In the genomic region with DNA sequence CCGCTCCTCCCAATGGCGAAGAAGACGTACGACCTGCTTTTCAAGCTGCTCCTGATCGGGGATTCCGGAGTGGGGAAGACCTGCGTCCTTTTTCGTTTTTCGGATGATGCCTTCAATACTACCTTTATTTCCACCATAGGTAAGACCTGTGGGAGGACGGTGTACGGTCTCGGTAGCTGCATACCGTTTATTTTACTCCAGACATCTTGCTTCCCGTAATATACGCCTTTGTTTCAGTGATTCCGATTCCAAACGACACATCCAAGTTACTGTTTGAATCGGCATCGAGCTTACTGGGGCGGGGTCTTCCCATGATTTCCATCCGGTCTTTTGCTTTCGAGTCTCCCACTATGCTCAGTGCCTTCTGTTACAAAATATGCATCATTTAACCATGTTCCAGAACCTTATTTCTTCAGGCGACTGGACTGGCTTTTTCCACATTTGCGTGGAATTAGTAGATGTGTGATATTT, we compare ENCODE assay signal across 8 cellular contexts. TPM values are rescaled to one million over a fixed set of nuclear protein-coding genes. Genes with fewer than 3 reads are reported as not detected.
DNase-seq lines count a peak whose midpoint lies in the region; ATAC-seq, FAIRE-seq and TF ChIP-seq lines count a peak whose summit lies in the region.

No MANE protein-coding gene starts in this region.

- peak; percentile 65 for FAIRE-seq in K562 (lab: Jason Lieb, UNC)

- peak overlapping the region; percentile 92 for H2AFZ ChIP-seq in DND-41 (ENCODE audit: low read depth, low read length)
- peak overlapping the region; percentile 95 for H2AFZ ChIP-seq in K562 (ENCODE audit: low read depth, low read length)

- intact Hi-C loops in K562 (cut with micrococcal nuclease) (loop anchor here (2.0 to 5.0 kb wide), 2 partner anchors 34 to 42 kb away; no protein-coding TSS in a partner anchor), lower leg skin (cut with DNase I; ENCODE audit: low total_unique reads) (no loop called here), tibial artery (cut with DNase I; ENCODE audit: low total_unique reads) (loop anchor here (5.0 kb wide), 2 partner anchors 42 to 157 kb away; a partner anchor contains a TSS)

- H3K9me3 ChIP-seq in DND-41 (ENCODE audit: insufficient read depth, low read length, severe bottlenecking) (no peaks in the 10 kb centered on the region), K562 (replicated peaks; ENCODE audit: control insufficient read depth, insufficient read depth, low read depth, low read length) (no peaks in the 10 kb centered on the region), tibial artery (no peaks in the 10 kb centered on the region)

- H3K36me3 ChIP-seq in DND-41 (ENCODE audit: insufficient read depth, low read length) (peaks cover 19% of the 10 kb centered on the region), K562 (ENCODE audit: control insufficient read depth, insufficient read depth, low read length) (peaks cover 28% of the 10 kb centered on the region), tibial artery (peaks cover 0 to 17% (median 0%) of the 10 kb centered on the region in 3 donors)

- WGBS in K562 (ENCODE audit: insufficient coverage, low coverage, missing lambda C conversion rate), result 1% methylated on average over 24 of the region's 24 CpGs
- 0% methylated on average over 21 to 24 of the region's 24 CpGs for WGBS in lower leg skin, 2 donors

- TF ChIP-seq POLR2A in K562 (conservative IDR thresholded peaks at IDR 0.05) (no peak), lower leg skin (IDR thresholded peaks at IDR 0.05) (no peak)

- TF ChIP-seq CTCF in DND-41 (IDR thresholded peaks at IDR 0.05; ENCODE audit: borderline replicate concordance, extremely low read depth, low read length, poor library complexity, severe bottlenecking), result no peak
- no peak for TF ChIP-seq CTCF in K562 (IDR thresholded peaks at IDR 0.05 in 2 of 3, conservative IDR thresholded peaks at IDR 0.05 in 1 of 3; ENCODE audit: insufficient read depth in 2 of 3, low read depth in 1 of 3, low read length in 3 of 3)
- TF ChIP-seq CTCF in lower leg skin (IDR thresholded peaks at IDR 0.05), result no peak
- TF ChIP-seq CTCF in tibial artery (IDR thresholded peaks at IDR 0.05), result no peak

- peaks cover 35% of the 10 kb centered on the region for H3K4me1 ChIP-seq in DND-41 (ENCODE audit: insufficient read depth, low read length)
- peaks cover 8 to 25% of the 10 kb centered on the region in 2 experiments; a peak in 4 of 5 replicates for H3K4me1 ChIP-seq in K562 (replicated peaks in 1 of 2; ENCODE audit: control insufficient read depth in 2 of 2, insufficient read depth in 2 of 2, low read length in 2 of 2)
- peaks cover 0 to 47% (median 29%) of the 10 kb centered on the region in 4 donors for H3K4me1 ChIP-seq in tibial artery

- peak overlapping the region; percentile 76 for H3K9ac ChIP-seq in DND-41 (ENCODE audit: low read depth, low read length)
- peak overlapping the region; percentile 92 to 98 for H3K9ac ChIP-seq in K562 (ENCODE audit: insufficient read depth in 1 of 2, low read depth in 2 of 2, low read length in 2 of 2)

- H3K79me2 ChIP-seq in DND-41 (ENCODE audit: insufficient read depth, low read length) (peaks cover 60% of the 10 kb centered on the region), K562 (ENCODE audit: control insufficient read depth, insufficient read depth, low read length) (peaks cover 69% of the 10 kb centered on the region)

- H3K27ac ChIP-seq in DND-41 (ENCODE audit: low read length), result peak overlapping the region; percentile 80
- peak overlapping the region; percentile 97 for H3K27ac ChIP-seq in K562 (ENCODE audit: extremely low read depth, low read depth, low read length)
- H3K27ac ChIP-seq in tibial artery, result peak overlapping the region; percentile 93 to 97

- BruUV-seq in K562 (replicated peaks; lab: Mats Ljungman, UMichigan), result no TSS peak

- in situ Hi-C loops in K562 (cut with MboI), result no loop called here

- H4K20me1 ChIP-seq in DND-41 (ENCODE audit: insufficient read depth, low read length) (peaks cover 37% of the 10 kb centered on the region), K562 (replicated peaks; ENCODE audit: control insufficient read depth, insufficient read depth, low read length) (peaks cover 28% of the 10 kb centered on the region)

- POLR2A ChIA-PET in K562 (lab: Yijun Ruan, JAX), result interaction anchor here (0.7 to 4.0 kb wide), 17 partner anchors 10 to 469 kb away, joined by 3 to 40 read pairs (median 4); a partner anchor contains a TSS

- DNase-seq in DND-41 (peak; percentile 43), M059J (ENCODE audit: low read depth) (peak; percentile 32), K562 (ENCODE audit: extremely low read depth in 1 of 4, low spot score in 3 of 4) (peak in 1 of 4 experiments; percentile 38), lower leg skin (ENCODE audit: low spot score in 2 of 2) (no peak), tibial artery (no peak)

- peak overlapping the region; percentile 91 for H3K4me2 ChIP-seq in DND-41 (ENCODE audit: insufficient read depth, low read length)
- peak overlapping the region; percentile 98 for H3K4me2 ChIP-seq in K562 (ENCODE audit: insufficient read depth, low read length)

- H3K9me1 ChIP-seq in K562 (ENCODE audit: control insufficient read depth, insufficient read depth, low read length), result no peaks in the 10 kb centered on the region

- ATAC-seq in DND-41 (ENCODE audit: insufficient read depth, low read depth), result no peak
- peak; percentile 0; the same call in 1 of the 3 replicates for ATAC-seq in K562
- ATAC-seq in GM21825 (IDR thresholded peaks at IDR 0.05; ENCODE audit: unreplicated experiment), result no peak
- no peak for ATAC-seq in GM21619 (IDR thresholded peaks at IDR 0.05; ENCODE audit: unreplicated experiment)
- ATAC-seq in GM18502 (IDR thresholded peaks at IDR 0.05; ENCODE audit: poor library complexity, unreplicated experiment), result no peak

- TF ChIP-seq RAD21 in K562 (CRISPR knock-in tag; conservative IDR thresholded peaks at IDR 0.05 in 1 of 2, IDR thresholded peaks at IDR 0.05 in 1 of 2), result no peak

- CTCF ChIA-PET in K562 (lab: Yijun Ruan, JAX; ENCODE audit: low intra/inter-chr PET ratio), result no interaction called here

- H3K27me3 ChIP-seq in DND-41 (ENCODE audit: insufficient read depth, low read length, poor library complexity), result no peaks in the 10 kb centered on the region
- no peaks in the 10 kb centered on the region; a peak in 1 of 5 replicates for H3K27me3 ChIP-seq in K562 (ENCODE audit: control insufficient read depth in 2 of 2, insufficient read depth in 2 of 2, low read length in 2 of 2)
- H3K27me3 ChIP-seq in tibial artery, result no peaks in the 10 kb centered on the region

- H3K4me3 ChIP-seq in DND-41 (ENCODE audit: low read depth in 1 of 2, low read length in 2 of 2) (peak overlapping the region; percentile 81 to 91), K562 (peak overlapping the region; percentile 85), lower leg skin (ENCODE audit: low read depth, poor library complexity, severe bottlenecking) (peak overlapping the region; percentile 65), tibial artery (peak overlapping the region; percentile 93 to 94)

- TF ChIP-seq EP300 in K562 (IDR thresholded peaks at IDR 0.05; ENCODE audit: low read length), result no peak

TF ChIP-seq in K562, 482 proteins besides CTCF, POLR2A, EP300 and RAD21 (continues in another document):
- TF ChIP-seq ADNP (tag; IDR thresholded peaks at IDR 0.05), result no peak

RNA-seq across cellular contexts. Expression of a gene that starts 0.7 kb away (rescaled TPM):
- total RNA-seq in M059J (2014; rRNA removed; shearing (Covaris generic)), result 71.0 and 115 TPM in 2 replicates
- total RNA-seq in K562 (2011; cell fraction: chromatin; rRNA removed; ENCODE audit: low replicate concordance), result 50.3 and 59.4 TPM in 2 replicates
- total RNA-seq in K562 (2011; cell fraction: nucleolus; rRNA removed), result 56.7 and 62.9 TPM in 2 replicates
- total RNA-seq in K562 (2011; cell fraction: nucleoplasm; rRNA removed), result 57.3 and 84.3 TPM in 2 replicates
- total RNA-seq in K562 (2014; rRNA removed) (116 and 159 TPM in 2 replicates), K562 (2014; rRNA removed; fragmentation: Illumina TruSeq; extraction: Trizol) (149 and 158 TPM in 2 replicates), K562 (2015; rRNA removed; fragmentation: Illumina TruSeq; extraction: Trizol) (145 and 157 TPM in 2 replicates), K562 (2021) (166 and 176 TPM in 2 replicates), lower leg skin (100 to 1,000 TPM; 125 to 228 (median 184) TPM)
- polyA plus RNA-seq in K562 (2011; rRNA removed) (96.0 and 147 TPM in 2 replicates), K562 (2014; fragmentation: Illumina TruSeq; extraction: Trizol) (134 and 214 TPM in 2 replicates), K562 (2014; fragmentation: Nextera tagmentation; extraction: Ambion mirVana) (10 to 100 TPM; 25.1 to 35.7 TPM), K562 (2014; rRNA removed) (148 and 197 TPM in 2 replicates)
- 49.4 and 88.1 TPM in 2 replicates for polyA plus RNA-seq in K562 (2011; cell fraction: cytosol; rRNA removed)
- polyA plus RNA-seq in K562 (2011; cell fraction: nucleus; rRNA removed), result 23.8 and 27.1 TPM in 2 replicates
- polyA plus RNA-seq in K562 (2012), result 104 and 127 TPM in 2 replicates
- polyA minus RNA-seq in K562 (2011; rRNA and poly(A)+ RNA removed), result 400 and 439 TPM in 2 replicates
- polyA minus RNA-seq in K562 (2011; cell fraction: cytosol; rRNA and poly(A)+ RNA removed), result 74.6 and 128 TPM in 2 replicates
- 25.2 and 34.9 TPM in 2 replicates for polyA minus RNA-seq in K562 (2011; cell fraction: nucleus; rRNA and poly(A)+ RNA removed)

RNA-seq across cellular contexts. Expression of a gene that starts 52.3 kb away (rescaled TPM):
- total RNA-seq in M059J (2014; rRNA removed; shearing (Covaris generic)), result 6.3 and 11.1 TPM in 2 replicates
- total RNA-seq in K562 (2011; cell fraction: chromatin; rRNA removed; ENCODE audit: low replicate concordance), result 12.0 and 22.8 TPM in 2 replicates
- 10.4 and 12.0 TPM in 2 replicates for total RNA-seq in K562 (2011; cell fraction: nucleolus; rRNA removed)
- total RNA-seq in K562 (2011; cell fraction: nucleoplasm; rRNA removed), result 8.7 and 9.9 TPM in 2 replicates
- total RNA-seq in K562 (2014; rRNA removed) (3.3 and 5.9 TPM in 2 replicates), K562 (2014; rRNA removed; fragmentation: Illumina TruSeq; extraction: Trizol) (1.9 and 2.1 TPM in 2 replicates), K562 (2015; rRNA removed; fragmentation: Illumina TruSeq; extraction: Trizol) (1.6 and 1.8 TPM in 2 replicates), K562 (2021) (6.1 and 6.7 TPM in 2 replicates), lower leg skin (1 to 10 TPM; 3.6 to 6.7 (median 4.2) TPM)
- polyA plus RNA-seq in K562 (2011; rRNA removed) (3.1 and 3.3 TPM in 2 replicates), K562 (2014; fragmentation: Illumina TruSeq; extraction: Trizol) (4.0 and 5.0 TPM in 2 replicates), K562 (2014; fragmentation: Nextera tagmentation; extraction: Ambion mirVana) (under 1 TPM; 0.69 to 0.88 TPM), K562 (2014; rRNA removed) (3.3 and 3.4 TPM in 2 replicates)
- polyA plus RNA-seq in K562 (2011; cell fraction: cytosol; rRNA removed), result 3.2 and 3.9 TPM in 2 replicates
- 2.2 and 3.3 TPM in 2 replicates for polyA plus RNA-seq in K562 (2011; cell fraction: nucleus; rRNA removed)
- 4.8 and 6.5 TPM in 2 replicates for polyA plus RNA-seq in K562 (2012)
- 3.7 and 6.1 TPM in 2 replicates for polyA minus RNA-seq in K562 (2011; rRNA and poly(A)+ RNA removed)
- 4.3 and 4.5 TPM in 2 replicates for polyA minus RNA-seq in K562 (2011; cell fraction: cytosol; rRNA and poly(A)+ RNA removed)
- polyA minus RNA-seq in K562 (2011; cell fraction: nucleus; rRNA and poly(A)+ RNA removed), result 4.4 and 7.3 TPM in 2 replicates

Comparison
In these comparisons a context has a peak if more than half of its experiments do, and no peak if none do; other contexts are left out.
1. DNase-seq: peak in DND-41 (single experiment) and M059J (single experiment); none in lower leg skin (0 of 2) and tibial artery (0 of 2).
2. Peak in every context shown above with its lines, with median percentiles within 50 percentile points of each other: H3K27ac ChIP-seq and H3K4me3 ChIP-seq.